Comparison of ENCODE assay signal across 22 cellular contexts in the genomic region with DNA sequence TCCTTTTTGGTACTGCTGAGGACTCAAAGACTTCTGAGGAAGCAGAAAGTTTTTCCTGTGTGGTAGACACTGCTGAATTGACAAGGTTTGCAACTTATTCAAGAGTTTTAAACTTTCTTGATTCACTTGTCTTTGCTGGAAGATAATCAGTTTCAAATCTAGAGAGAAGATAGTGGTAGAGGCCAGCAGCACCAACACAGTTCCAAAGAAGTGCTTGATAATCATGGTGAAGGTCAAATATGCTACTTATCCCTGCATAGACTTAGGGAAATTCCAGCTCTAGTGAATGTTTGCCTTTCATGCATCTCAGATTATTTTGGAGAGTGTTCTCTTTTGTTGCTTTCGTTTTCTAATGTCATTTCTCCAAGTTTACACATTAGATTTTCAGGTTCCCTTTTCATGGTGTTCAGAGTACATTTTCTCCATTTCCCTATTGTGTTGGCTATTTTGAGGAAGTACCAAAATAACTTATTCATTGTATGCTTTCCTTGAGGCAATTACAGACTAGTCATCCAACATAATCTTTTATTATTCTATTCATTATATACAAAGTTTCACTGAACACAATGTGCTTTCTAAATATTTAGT. TPM values are rescaled to one million over a fixed set of nuclear protein-coding genes. Genes with fewer than 3 reads are reported as not detected.
A peak's percentile ranks its signal among the peaks of the same experiment; 100 is the strongest.
DNase-seq lines count a peak whose midpoint lies in the region; ATAC-seq and TF ChIP-seq lines count a peak whose summit lies in the region.
"Had no signal": no experiment of that assay in that cellular context is flagged by ENCODE, and none has a peak within 500 bp of the region (broad histone marks: within the 10 kb centered on the region; RNA-seq: fewer than 3 reads in every experiment).

No MANE protein-coding gene starts in this region.

- H4K20me1 ChIP-seq in BLaER1 (no peaks in the 10 kb centered on the region), OCI-LY7 (ENCODE audit: insufficient read depth, low read length) (no peaks in the 10 kb centered on the region)

- ATAC-seq in HG02759 (IDR thresholded peaks at IDR 0.05; ENCODE audit: unreplicated experiment) (peak; percentile 43), HG03442 (IDR thresholded peaks at IDR 0.05; ENCODE audit: unreplicated experiment) (no peak)
- no peak for ATAC-seq in activated CD8-positive, alpha-beta T cell treated with anti-CD3 and anti-CD28 coated beads, Interleukin-2, amount 10 ng/mL, durations not matched to agents 7 days and 5 days
- ATAC-seq: activated CD4-positive, CD25-positive, alpha-beta regulatory T cell treated with anti-CD3 and anti-CD28 coated beads, Interleukin-2, amount 50 U/mL, for 24 hours; activated naive CD4-positive, alpha-beta T cell treated with anti-CD3 and anti-CD28 coated beads, Interleukin-2, amount 50 U/mL, for 72 hours; left colon; Right ventricle myocardium inferior had no signal

- H3K4me2 ChIP-seq in BLaER1 (peak overlapping the region; percentile 34; the same call in 1 of the 2 replicates), OCI-LY7 (ENCODE audit: low read length) (no peak overlapping the region)

- H3K4me3 Mint-ChIP-seq in activated CD8-positive, alpha-beta T cell treated with anti-CD3 and anti-CD28 coated beads, Interleukin-2, amount 10 ng/mL, durations not matched to agents 7 days and 5 days = no peak overlapping the region
- H3K4me3 Mint-ChIP-seq: stimulated activated naive CD8-positive, alpha-beta T cell treated with anti-CD3 and anti-CD28 coated beads, Interleukin-15, Interleukin-2, amounts not matched to agents 100 ng/mL and 50 ng/mL, for 24 hours; T-helper 2 cell treated with Interferon-gamma antibody and Interleukin-4, amounts not matched to agents 5 μg/mL and 100 μg/mL, for 36 hours had no signal

- no peak overlapping the region for H2AFZ ChIP-seq in OCI-LY7 (ENCODE audit: low read length)

- no TSS peak for BruUV-seq in OCI-LY7 (replicated peaks; lab: Mats Ljungman, UMichigan)

- POLR2A ChIA-PET in OCI-LY7 (lab: Charles Lee) = no interaction called here
- POLR2A ChIA-PET in activated CD8-positive, alpha-beta T cell treated with anti-CD3 and anti-CD28 coated beads, Interleukin-2, amount 10 ng/mL, durations not matched to agents 7 days and 5 days (lab: Charles Lee) = no interaction called here

- no peak overlapping the region for H3K9ac ChIP-seq in BLaER1

- intact Hi-C loops in OCI-LY7 (cut with micrococcal nuclease; ENCODE audit: unreplicated experiment) = no loop called here

- H3K79me2 ChIP-seq in OCI-LY7 (ENCODE audit: insufficient read depth, low read depth, low read length) = no peaks in the 10 kb centered on the region

- H3K27ac ChIP-seq in BLaER1 (no peak overlapping the region), OCI-LY7 (ENCODE audit: low read depth, low read length, poor library complexity, severe bottlenecking) (no peak overlapping the region)
- H3K27ac ChIP-seq: breast epithelium, esophagus muscularis mucosa had no signal

- H3K4me1 ChIP-seq in BLaER1 = peaks cover 8% of the 10 kb centered on the region; the same call in 1 of the 2 replicates
- H3K4me1 ChIP-seq in OCI-LY7 (ENCODE audit: insufficient read depth, low read length, poor library complexity, severe bottlenecking) = no peaks in the 10 kb centered on the region
- H3K4me1 ChIP-seq: breast epithelium, esophagus muscularis mucosa had no signal

- DNase-seq in OCI-LY7 (ENCODE audit: low spot score) = peak; percentile 1
- DNase-seq in inferior parietal cortex (ENCODE audit: extremely low spot score) = peak; percentile 4
- no peak for DNase-seq in activated CD8-positive, alpha-beta T cell treated with anti-CD3 and anti-CD28 coated beads, Interleukin-2, amount 10 ng/mL, durations not matched to agents 7 days and 5 days
- no peak for DNase-seq in NCI-H524 treated with DMSO at 0.1 percent for 48 hours (lab: John Stamatoyannopoulos, UW)
- DNase-seq in stimulated activated CD4-positive, alpha-beta T cell treated with anti-CD3 and anti-CD28 coated beads, Interleukin-4, amount 100 ng/mL, for 1 hour = no peak
- DNase-seq: ACHN; activated CD8-positive, alpha-beta memory T cell treated with anti-CD3 and anti-CD28 coated beads, Interleukin-2, amount 50 U/mL, for 4 hours; COR-L47; dorsolateral prefrontal cortex; left colon; NCI-H82 had no signal

- H3K9me2 ChIP-seq in OCI-LY7 (ENCODE audit: insufficient read depth, low read length) = no peaks in the 10 kb centered on the region

- H3K4me1 Mint-ChIP-seq in activated CD8-positive, alpha-beta T cell treated with anti-CD3 and anti-CD28 coated beads, Interleukin-2, amount 10 ng/mL, durations not matched to agents 7 days and 5 days (ENCODE audit: low read depth) = no peaks in the 10 kb centered on the region

- CTCF ChIA-PET in OCI-LY7 (lab: Charles Lee; ENCODE audit: unreplicated experiment) = no interaction called here
- CTCF ChIA-PET in activated CD8-positive, alpha-beta T cell treated with anti-CD3 and anti-CD28 coated beads, Interleukin-2, amount 10 ng/mL, durations not matched to agents 7 days and 5 days (lab: Charles Lee) = interaction anchor here (1.1 to 1.6 kb wide), 2 partner anchors 16 to 47 kb away, joined by 3 read pairs; no protein-coding TSS in a partner anchor

- H3K36me3 ChIP-seq in BLaER1 (no peaks in the 10 kb centered on the region), OCI-LY7 (ENCODE audit: insufficient read depth, low read length) (no peaks in the 10 kb centered on the region)
- H3K36me3 ChIP-seq: breast epithelium, esophagus muscularis mucosa had no signal

- no peak overlapping the region for H3K4me3 ChIP-seq in BLaER1
- no peak overlapping the region for H3K4me3 ChIP-seq in OCI-LY7 (ENCODE audit: low read depth, low read length, poor library complexity, severe bottlenecking)
- H3K4me3 ChIP-seq: breast epithelium, esophagus muscularis mucosa had no signal

- no peaks in the 10 kb centered on the region for H3K36me3 Mint-ChIP-seq in activated CD8-positive, alpha-beta T cell treated with anti-CD3 and anti-CD28 coated beads, Interleukin-2, amount 10 ng/mL, durations not matched to agents 7 days and 5 days (ENCODE audit: low read depth)
- H3K36me3 Mint-ChIP-seq: activated naive CD4-positive, alpha-beta T cell treated with anti-CD3 and anti-CD28 coated beads, Interleukin-2, amount 50 U/mL, for 72 hours had no signal

- H3K27ac Mint-ChIP-seq in activated CD8-positive, alpha-beta T cell treated with anti-CD3 and anti-CD28 coated beads, Interleukin-2, amount 10 ng/mL, durations not matched to agents 7 days and 5 days = no peak overlapping the region
- H3K27ac Mint-ChIP-seq: activated naive CD4-positive, alpha-beta T cell treated with anti-CD3 and anti-CD28 coated beads, Interleukin-2, amount 50 U/mL, for 72 hours; progenitor cell of endocrine pancreas; stimulated activated naive CD8-positive, alpha-beta T cell treated with anti-CD3 and anti-CD28 coated beads, Interleukin-15, Interleukin-2, amounts not matched to agents 100 ng/mL and 50 ng/mL, for 24 hours; T-helper 2 cell treated with Interferon-gamma antibody and Interleukin-4, amounts not matched to agents 5 μg/mL and 100 μg/mL, for 36 hours had no signal

- no peaks in the 10 kb centered on the region for H3K27me3 ChIP-seq in BLaER1
- H3K27me3 ChIP-seq: breast epithelium, esophagus muscularis mucosa had no signal

- no peak for TF ChIP-seq CTCF in OCI-LY7 (conservative IDR thresholded peaks at IDR 0.05; ENCODE audit: low read length)

- H3K9me3 ChIP-seq in BLaER1 = peaks cover 5% of the 10 kb centered on the region; the same call in 1 of the 2 replicates
- no peaks in the 10 kb centered on the region for H3K9me3 ChIP-seq in OCI-LY7 (ENCODE audit: low read length)
- H3K9me3 ChIP-seq: breast epithelium, esophagus muscularis mucosa had no signal

- no peaks in the 10 kb centered on the region for H3K9me3 Mint-ChIP-seq in activated CD8-positive, alpha-beta T cell treated with anti-CD3 and anti-CD28 coated beads, Interleukin-2, amount 10 ng/mL, durations not matched to agents 7 days and 5 days (ENCODE audit: insufficient read depth)
- H3K9me3 Mint-ChIP-seq: T-helper 2 cell treated with Interferon-gamma antibody and Interleukin-4, amounts not matched to agents 5 μg/mL and 100 μg/mL, for 36 hours had no signal

- H3K27me3 Mint-ChIP-seq in activated CD8-positive, alpha-beta T cell treated with anti-CD3 and anti-CD28 coated beads, Interleukin-2, amount 10 ng/mL, durations not matched to agents 7 days and 5 days (ENCODE audit: low read depth) = peaks cover 6% of the 10 kb centered on the region
- H3K27me3 Mint-ChIP-seq: progenitor cell of endocrine pancreas; stimulated activated naive CD8-positive, alpha-beta T cell treated with anti-CD3 and anti-CD28 coated beads, Interleukin-15, Interleukin-2, amounts not matched to agents 100 ng/mL and 50 ng/mL, for 24 hours had no signal

RNA-seq across cellular contexts. Expression of a gene that starts 0.5 kb away (rescaled TPM):
- total RNA-seq in OCI-LY7 (2014; rRNA removed; shearing (Covaris generic)) = not detected in 2 replicates
- total RNA-seq in OCI-LY7 (2022) = not detected in 2 replicates
- total RNA-seq in activated CD8-positive, alpha-beta T cell treated with anti-CD3 and anti-CD28 coated beads, Interleukin-2, amount 10 ng/mL, durations not matched to agents 7 days and 5 days = not detected
- total RNA-seq: activated naive CD4-positive, alpha-beta T cell treated with anti-CD3 and anti-CD28 coated beads, Interleukin-2, amount 50 U/mL, for 72 hours; esophagus muscularis mucosa; left colon; Right ventricle myocardium inferior had no signal

RNA-seq across cellular contexts. Expression of a gene that starts 41.3 kb away (rescaled TPM):
- not detected in 2 replicates for total RNA-seq in OCI-LY7 (2014; rRNA removed; shearing (Covaris generic))
- total RNA-seq in OCI-LY7 (2022) = not detected in 2 replicates
- not detected for total RNA-seq in activated CD8-positive, alpha-beta T cell treated with anti-CD3 and anti-CD28 coated beads, Interleukin-2, amount 10 ng/mL, durations not matched to agents 7 days and 5 days
- total RNA-seq: activated naive CD4-positive, alpha-beta T cell treated with anti-CD3 and anti-CD28 coated beads, Interleukin-2, amount 50 U/mL, for 72 hours; breast epithelium; esophagus muscularis mucosa; left colon; progenitor cell of endocrine pancreas; Right ventricle myocardium inferior had no signal

Comparison
In these comparisons a context has a peak if more than half of its experiments do, and no peak if none do; other contexts are left out.
1. DNase-seq: peak in OCI-LY7 (single experiment) and inferior parietal cortex (single experiment); none in activated CD8-positive, alpha-beta T cell treated with anti-CD3 and anti-CD28 coated beads, Interleukin-2, amount 10 ng/mL, durations not matched to agents 7 days and 5 days (single experiment), NCI-H524 treated with DMSO at 0.1 percent for 48 hours (single experiment) and stimulated activated CD4-positive, alpha-beta T cell treated with anti-CD3 and anti-CD28 coated beads, Interleukin-4, amount 100 ng/mL, for 1 hour (single experiment).